ENCODE assay signal across 1 cellular context in the genomic region with DNA sequence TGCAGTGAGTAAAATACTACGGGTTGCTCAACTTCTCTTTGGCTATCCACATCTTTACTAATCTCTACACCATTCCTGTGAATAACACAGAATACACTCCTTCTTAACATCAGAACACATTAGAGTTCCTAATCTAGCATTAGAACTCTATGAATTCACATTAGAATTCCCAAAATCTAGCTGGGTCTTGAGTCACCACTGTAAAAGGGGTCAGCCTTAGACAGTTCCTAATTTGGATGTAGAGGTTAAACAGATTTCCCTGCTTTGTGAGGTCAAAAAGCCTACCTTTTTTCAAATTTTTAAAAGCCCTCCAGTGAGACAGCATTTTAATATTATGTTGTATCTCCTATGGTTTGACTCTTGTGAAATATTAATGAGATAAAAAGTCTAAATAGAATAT.
TF ChIP-seq lines count a peak whose summit lies in the region.

No MANE protein-coding gene starts in this region.

TF ChIP-seq in HepG2, 621 proteins besides CTCF, POLR2A, EP300 and RAD21 (continued from another document):
- no peak for TF ChIP-seq THYN1 (CRISPR knock-in tag; IDR thresholded peaks at IDR 0.05; ENCODE audit: borderline replicate concordance, low read depth)
- no peak for TF ChIP-seq SNRNP70 (IDR thresholded peaks at IDR 0.05; ENCODE audit: low read depth, low read length)
- TF ChIP-seq ISX (CRISPR knock-in tag; conservative IDR thresholded peaks at IDR 0.05) = no peak
TF ChIP-seq in HepG2: peak in this region for 5.
